In the genomic region with DNA sequence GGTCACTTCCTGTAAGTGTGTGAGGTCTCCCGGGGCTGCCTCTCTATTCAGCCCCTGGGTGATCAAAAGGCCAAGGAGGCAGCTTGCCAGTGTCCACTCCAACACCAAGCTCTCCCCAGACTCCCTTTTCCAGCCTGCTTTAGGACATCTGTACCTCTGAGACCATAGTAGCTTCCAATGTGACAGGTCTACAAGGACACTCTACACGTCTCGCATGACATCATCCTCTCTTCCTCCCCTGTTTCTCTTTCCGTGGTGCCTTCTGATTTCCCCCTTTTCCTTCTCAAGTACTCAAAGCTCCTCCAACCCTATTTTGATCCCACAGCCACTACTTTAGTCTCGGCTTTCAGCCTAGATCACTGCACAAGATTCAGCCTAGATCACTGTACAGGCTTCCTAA, we compare ENCODE assay signal across 1 cellular context.
TF ChIP-seq lines count a peak whose summit lies in the region.

No MANE protein-coding gene starts in this region.

TF ChIP-seq in GM12878, 131 proteins besides CTCF, POLR2A, EP300 and RAD21:
- TF ChIP-seq ZNF687 (IDR thresholded peaks at IDR 0.05), result no peak
- 0 out of 2 replicates have a peak, but pooled peaks have one; percentile 53 for TF ChIP-seq ZSCAN29 (IDR thresholded peaks at IDR 0.05)
- no peak for TF ChIP-seq NFYA (IDR thresholded peaks at IDR 0.05; ENCODE audit: borderline replicate concordance, low read depth, low read length)
- TF ChIP-seq ASH2L (IDR thresholded peaks at IDR 0.05; ENCODE audit: borderline replicate concordance, low read depth), result no peak
- no peak for TF ChIP-seq CBFB (IDR thresholded peaks at IDR 0.05; ENCODE audit: low read depth)
- TF ChIP-seq RELA (IDR thresholded peaks at IDR 0.05; ENCODE audit: borderline replicate concordance, partially characterized antibody), result no peak
- TF ChIP-seq NR2C1 (IDR thresholded peaks at IDR 0.05), result no peak
- TF ChIP-seq SIN3A (IDR thresholded peaks at IDR 0.05; ENCODE audit: low read depth, low read length), result no peak
- peak; percentile 76 for TF ChIP-seq ATF7 (IDR thresholded peaks at IDR 0.05; ENCODE audit: low read depth)
